In the genomic region with DNA sequence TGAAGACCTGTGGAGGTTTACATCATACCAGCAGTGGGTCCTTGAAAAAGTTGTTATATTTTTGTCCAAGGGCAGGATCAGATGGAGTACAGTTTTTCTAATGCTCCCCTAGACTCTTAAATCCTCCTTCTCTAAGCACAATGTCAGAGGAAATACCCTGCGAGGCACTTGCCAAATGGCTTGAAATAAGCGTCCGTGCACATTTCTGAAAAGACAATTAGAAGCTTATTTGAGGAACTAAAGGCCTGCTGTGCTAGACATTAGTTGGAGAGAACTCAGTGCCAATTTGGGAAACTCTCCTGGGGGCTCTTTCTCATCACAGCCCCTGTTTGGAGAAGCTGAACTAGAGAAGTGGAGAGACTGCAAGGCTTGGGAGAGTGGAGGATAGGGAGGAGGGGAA, we compare ENCODE assay signal across 15 cellular contexts.
"Had no signal": no experiment of that assay in that cellular context is flagged by ENCODE, and none has a peak within 500 bp of the region (broad histone marks: within the 10 kb centered on the region; RNA-seq: fewer than 3 reads in every experiment).

No MANE protein-coding gene starts in this region.

- H3K4me1 Mint-ChIP-seq: activated CD4-positive, alpha-beta memory T cell treated with anti-CD3 and anti-CD28 coated beads, Interleukin-2, amount 10 ng/mL, durations not matched to agents 7 days and 5 days; activated CD4-positive, alpha-beta T cell treated with anti-CD3 and anti-CD28 coated beads, Interleukin-2, amount 10 ng/mL, durations not matched to agents 24 days and 14 days; activated naive CD4-positive, alpha-beta T cell treated with anti-CD3 and anti-CD28 coated beads, Interleukin-2, amount 10 ng/mL, durations not matched to agents 7 days and 5 days; naive B cell; T-helper 17 cell had no signal

- H3K27ac ChIP-seq: epithelial cell of prostate, thyroid gland had no signal

- H3K27me3 ChIP-seq: heart right ventricle, thyroid gland had no signal

- H3K4me1 ChIP-seq: thyroid gland had no signal

- H3K9me3 ChIP-seq: heart right ventricle, thyroid gland had no signal

- H3K4me3 Mint-ChIP-seq: activated CD4-positive, alpha-beta memory T cell treated with anti-CD3 and anti-CD28 coated beads, Interleukin-2, amount 10 ng/mL, durations not matched to agents 7 days and 5 days; activated CD4-positive, alpha-beta T cell treated with anti-CD3 and anti-CD28 coated beads, Interleukin-2, amount 10 ng/mL, durations not matched to agents 24 days and 14 days; activated naive CD4-positive, alpha-beta T cell treated with anti-CD3 and anti-CD28 coated beads, Interleukin-2, amount 10 ng/mL, durations not matched to agents 7 days and 5 days; T-helper 17 cell had no signal

- H3K36me3 ChIP-seq: heart right ventricle, thyroid gland had no signal

- H3K27ac Mint-ChIP-seq: activated CD4-positive, alpha-beta memory T cell treated with anti-CD3 and anti-CD28 coated beads, Interleukin-2, amount 10 ng/mL, durations not matched to agents 7 days and 5 days; activated CD4-positive, alpha-beta T cell treated with anti-CD3 and anti-CD28 coated beads, Interleukin-2, amount 10 ng/mL, durations not matched to agents 24 days and 14 days; activated naive CD4-positive, alpha-beta T cell treated with anti-CD3 and anti-CD28 coated beads, Interleukin-2, amount 10 ng/mL, durations not matched to agents 7 days and 5 days; naive B cell; progenitor cell of endocrine pancreas; T-helper 17 cell had no signal

- H3K4me3 ChIP-seq: heart right ventricle, thyroid gland had no signal

- H3K27me3 Mint-ChIP-seq: progenitor cell of endocrine pancreas had no signal

- H3K9me3 Mint-ChIP-seq: activated CD4-positive, alpha-beta memory T cell treated with anti-CD3 and anti-CD28 coated beads, Interleukin-2, amount 10 ng/mL, durations not matched to agents 7 days and 5 days; activated CD4-positive, alpha-beta T cell treated with anti-CD3 and anti-CD28 coated beads, Interleukin-2, amount 10 ng/mL, durations not matched to agents 24 days and 14 days; activated naive CD4-positive, alpha-beta T cell treated with anti-CD3 and anti-CD28 coated beads, Interleukin-2, amount 10 ng/mL, durations not matched to agents 7 days and 5 days; naive B cell had no signal

- H3K36me3 Mint-ChIP-seq: activated naive CD4-positive, alpha-beta T cell treated with anti-CD3 and anti-CD28 coated beads, Interleukin-2, amount 10 ng/mL, durations not matched to agents 7 days and 5 days; naive B cell had no signal

- DNase-seq: activated CD4-positive, alpha-beta memory T cell treated with anti-CD3 and anti-CD28 coated beads, Interleukin-2, amount 10 ng/mL, durations not matched to agents 7 days and 5 days; activated CD4-positive, alpha-beta T cell treated with anti-CD3 and anti-CD28 coated beads, Interleukin-2, amount 10 ng/mL, durations not matched to agents 24 days and 14 days; activated effector memory CD4-positive, alpha-beta T cell treated with anti-CD3 and anti-CD28 coated beads, Interleukin-2, amount 50 U/mL, for 16 hours; activated naive CD4-positive, alpha-beta T cell treated with anti-CD3 and anti-CD28 coated beads, Interleukin-2, amount 10 ng/mL, durations not matched to agents 7 days and 5 days; heart right ventricle; islet precursor cell; left cardiac atrium; mesendoderm; naive B cell; stimulated activated CD4-positive, alpha-beta T cell treated with anti-CD3 and anti-CD28 coated beads, Interleukin-4, amount 100 ng/mL, for 4 hours; stimulated activated naive CD8-positive, alpha-beta T cell treated with anti-CD3 and anti-CD28 coated beads, Interleukin-15, Interleukin-2, amounts not matched to agents 100 U/mL and 50 U/mL, for 24 hours; T-helper 17 cell; thyroid gland had no signal
